In the genomic region with DNA sequence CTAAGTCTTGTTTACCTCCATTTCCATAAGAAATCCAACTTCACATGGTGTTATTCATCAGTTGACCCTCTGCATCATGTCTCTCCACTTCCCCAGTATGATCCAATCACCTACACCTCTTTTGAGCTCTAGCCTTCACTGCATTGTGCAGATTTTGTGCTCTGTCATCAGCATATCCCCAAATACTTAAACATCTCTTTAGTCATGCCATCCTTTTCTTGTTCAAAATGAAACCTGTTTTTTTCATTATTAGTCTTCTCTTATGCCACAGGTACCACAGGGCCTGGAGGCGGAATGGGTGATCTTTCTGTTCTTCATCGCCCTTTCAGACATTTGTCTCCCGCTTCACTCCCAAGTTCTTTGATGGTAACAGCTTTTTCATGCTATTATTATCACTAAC, we compare ENCODE assay signal across 21 cellular contexts.
A peak's percentile ranks its signal among the peaks of the same experiment; 100 is the strongest.
DNase-seq lines count a peak whose midpoint lies in the region; ATAC-seq lines count a peak whose summit lies in the region.
"Had no signal": no experiment of that assay in that cellular context is flagged by ENCODE, and none has a peak within 500 bp of the region (broad histone marks: within the 10 kb centered on the region; RNA-seq: fewer than 3 reads in every experiment).

No MANE protein-coding gene starts in this region.

- H2BK12ac ChIP-seq in trophoblast cell (ENCODE audit: low read length): no peak overlapping the region

- ATAC-seq in GM18502 (IDR thresholded peaks at IDR 0.05; ENCODE audit: poor library complexity, unreplicated experiment) (peak; percentile 79), GM19397 (IDR thresholded peaks at IDR 0.05; ENCODE audit: unreplicated experiment) (peak; percentile 51), HG02588 (IDR thresholded peaks at IDR 0.05; ENCODE audit: unreplicated experiment) (peak; percentile 75), HG03354 (IDR thresholded peaks at IDR 0.05; ENCODE audit: poor library complexity, severe bottlenecking, unreplicated experiment) (peak; percentile 60), GM21423 (IDR thresholded peaks at IDR 0.05; ENCODE audit: unreplicated experiment) (no peak), GM19023 (IDR thresholded peaks at IDR 0.05; ENCODE audit: unreplicated experiment) (no peak)
- ATAC-seq: body of pancreas, PC-3, right cardiac atrium had no signal

- no peaks in the 10 kb centered on the region for H3K27me3 ChIP-seq in trophoblast cell (ENCODE audit: insufficient read depth, low read length)
- H3K27me3 ChIP-seq: body of pancreas, transverse colon had no signal

- no peak overlapping the region for H2BK120ac ChIP-seq in trophoblast cell (ENCODE audit: insufficient read depth, low read length, poor library complexity)

- H3K14ac ChIP-seq in trophoblast cell (ENCODE audit: low read length): no peak overlapping the region

- no peak overlapping the region for H2AFZ ChIP-seq in trophoblast cell (ENCODE audit: insufficient read depth, low read length, poor library complexity)

- DNase-seq in trophoblast cell (no peak), pons (ENCODE audit: low spot score) (no peak)
- DNase-seq: activated CD4-positive, alpha-beta T cell treated with anti-CD3 and anti-CD28 coated beads for 1 hour; activated naive CD8-positive, alpha-beta T cell treated with anti-CD3 and anti-CD28 coated beads, Interleukin-2, amount 10 ng/mL, durations not matched to agents 7 days and 5 days; body of pancreas; NCI-H1105; NCI-H748 treated with DMSO at 0.1 percent for 48 hours; PC-3; right cardiac atrium; stimulated activated CD4-positive, alpha-beta T cell treated with anti-CD3 and anti-CD28 coated beads, Interleukin-15, amount 100 ng/mL, for 24 hours; stimulated activated naive CD4-positive, alpha-beta T cell; T-helper 9 cell; transverse colon had no signal

- H3K79me2 ChIP-seq in trophoblast cell (ENCODE audit: control insufficient read depth, insufficient read depth, low read length, poor library complexity): no peaks in the 10 kb centered on the region

- H2AK5ac ChIP-seq in trophoblast cell (ENCODE audit: low read length): no peak overlapping the region

- H3K27ac ChIP-seq in trophoblast cell (ENCODE audit: low read depth, low read length): no peak overlapping the region
- H3K27ac ChIP-seq: body of pancreas, KMS-11, transverse colon had no signal

- H3K9me3 ChIP-seq in trophoblast cell (ENCODE audit: insufficient read depth, low read depth, low read length): no peaks in the 10 kb centered on the region
- H3K9me3 ChIP-seq: body of pancreas, transverse colon had no signal

- H3K18ac ChIP-seq in trophoblast cell (ENCODE audit: low read length): no peak overlapping the region

- no peak overlapping the region for H3K4me2 ChIP-seq in trophoblast cell (ENCODE audit: low read length)
- H3K4me2 ChIP-seq: KMS-11 had no signal

- H2BK5ac ChIP-seq in trophoblast cell (ENCODE audit: low read depth, low read length, poor library complexity): no peak overlapping the region

- no CpG with 5 or more reads among the region's 3 CpGs for WGBS in trophoblast cell (ENCODE audit: extremely low coverage, insufficient coverage, insufficient read length)

- H3K9ac ChIP-seq in trophoblast cell (ENCODE audit: low read length): no peak overlapping the region
- H3K9ac ChIP-seq: KMS-11 had no signal

- no peak overlapping the region for H4K12ac ChIP-seq in trophoblast cell (ENCODE audit: low read depth, low read length)

- H4K91ac ChIP-seq in trophoblast cell (ENCODE audit: low read depth, low read length): no peak overlapping the region

- no peak overlapping the region for H3K4me3 ChIP-seq in trophoblast cell (ENCODE audit: low read depth, low read length)
- H3K4me3 ChIP-seq: body of pancreas, lung, transverse colon had no signal

- H3K36me3 ChIP-seq in trophoblast cell (ENCODE audit: control insufficient read depth in 1 of 2, insufficient read depth in 2 of 2, low read length in 2 of 2): no peaks in the 10 kb centered on the region
- H3K36me3 ChIP-seq: transverse colon had no signal

- no peak overlapping the region for H3K23ac ChIP-seq in trophoblast cell (ENCODE audit: low read length)

- no peak overlapping the region for H4K8ac ChIP-seq in trophoblast cell (ENCODE audit: low read depth, low read length)

- no peaks in the 10 kb centered on the region for H3K79me1 ChIP-seq in trophoblast cell (ENCODE audit: low read length)

- no peaks in the 10 kb centered on the region for H3K4me1 ChIP-seq in trophoblast cell (ENCODE audit: control insufficient read depth in 1 of 2, insufficient read depth in 2 of 2, low read length in 2 of 2)
- H3K4me1 ChIP-seq: body of pancreas, transverse colon had no signal

- H3K4ac ChIP-seq in trophoblast cell (ENCODE audit: low read depth, low read length): no peak overlapping the region

Comparison
In these comparisons a context has a peak if more than half of its experiments do, and no peak if none do; other contexts are left out.
1. ATAC-seq: peak in GM18502 (single experiment), GM19397 (single experiment), HG02588 (single experiment) and HG03354 (single experiment); none in GM21423 (single experiment) and GM19023 (single experiment).